Comparison of ENCODE assay signal across 20 cellular contexts in genomic region chr22:24982301-24983056, GRCh38. TPM values are rescaled to one million over a fixed set of nuclear protein-coding genes. Genes with fewer than 3 reads are reported as not detected.
DNase-seq lines count a peak whose midpoint lies in the region; ATAC-seq, FAIRE-seq and TF ChIP-seq lines count a peak whose summit lies in the region.
"Had no signal": no experiment of that assay in that cellular context is flagged by ENCODE, and none has a peak within 500 bp of the region (broad histone marks: within the 10 kb centered on the region; RNA-seq: fewer than 3 reads in every experiment).

No MANE protein-coding gene starts in this region.

- no peaks in the 10 kb centered on the region for H4K20me1 ChIP-seq in Karpas-422 (ENCODE audit: insufficient read depth, low read depth, low read length)
- H4K20me1 ChIP-seq in MM.1S (ENCODE audit: insufficient read depth, low read length) = no peaks in the 10 kb centered on the region

- H3K4me2 ChIP-seq in Karpas-422 (ENCODE audit: low read depth, low read length, poor library complexity, severe bottlenecking) (no peak overlapping the region), MM.1S (ENCODE audit: low read depth, low read length) (no peak overlapping the region)

- H3K9me3 ChIP-seq in esophagus (ENCODE audit: control insufficient read depth in 2 of 2, insufficient read depth in 1 of 2, low read depth in 1 of 2, low read length in 1 of 2) = no peaks in the 10 kb centered on the region
- no peaks in the 10 kb centered on the region for H3K9me3 ChIP-seq in vagina
- H3K9me3 ChIP-seq in pancreas = no peaks in the 10 kb centered on the region
- no peaks in the 10 kb centered on the region for H3K9me3 ChIP-seq in Karpas-422 (ENCODE audit: low read length)
- H3K9me3 ChIP-seq in MM.1S (replicated peaks; ENCODE audit: insufficient read depth, low read length) = no peaks in the 10 kb centered on the region
- H3K9me3 ChIP-seq: spleen had no signal

- no peak overlapping the region for H3K4me3 Mint-ChIP-seq in stimulated activated naive CD8-positive, alpha-beta T cell treated with anti-CD3 and anti-CD28 coated beads, Interleukin-15, amount 100 ng/mL, for 72 hours
- no peak overlapping the region for H3K4me3 Mint-ChIP-seq in neural crest cell
- H3K4me3 Mint-ChIP-seq: activated CD8-positive, alpha-beta T cell treated with anti-CD3 and anti-CD28 coated beads for 36 hours; activated naive CD8-positive, alpha-beta T cell treated with anti-CD3 and anti-CD28 coated beads, Interleukin-2, amount 10 ng/mL, durations not matched to agents 7 days and 5 days; activated T-cell treated with anti-CD3 and anti-CD28 coated beads, Interleukin-2, amount 50 U/mL, for 72 hours; CD4-positive, CD25-positive, alpha-beta regulatory T cell; stimulated activated naive B cell treated with anti-CD40 and anti-IgM and Interleukin-4, amounts not matched to agents 10 μg/mL and 1 μg/mL and 100 μg/mL, for 72 hours had no signal

- intact Hi-C loops in vagina (cut with DNase I) = no loop called here
- intact Hi-C loops in pancreas (cut with DNase I) = no loop called here

- no peaks in the 10 kb centered on the region for H3K79me2 ChIP-seq in Karpas-422 (ENCODE audit: low read length)
- no peaks in the 10 kb centered on the region for H3K79me2 ChIP-seq in MM.1S (ENCODE audit: low read length)

- no peak for DNase-seq in stimulated activated naive CD8-positive, alpha-beta T cell treated with anti-CD3 and anti-CD28 coated beads, Interleukin-15, amount 100 ng/mL, for 72 hours
- no peak for DNase-seq in stimulated activated naive CD8-positive, alpha-beta T cell treated with anti-CD3 and anti-CD28 coated beads, Interleukin-15, Interleukin-2, amounts not matched to agents 100 U/mL and 50 U/mL, for 24 hours
- no peak for DNase-seq in neural crest cell (ENCODE audit: low read depth, low spot score)
- DNase-seq in vagina (ENCODE audit: extremely low spot score in 2 of 2) = no peak
- DNase-seq in pancreas = no peak
- no peak for DNase-seq in Karpas-422
- DNase-seq in MM.1S = no peak
- DNase-seq: activated CD8-positive, alpha-beta T cell treated with anti-CD3 and anti-CD28 coated beads for 36 hours; activated naive CD8-positive, alpha-beta T cell treated with anti-CD3 and anti-CD28 coated beads, Interleukin-2, amount 10 ng/mL, durations not matched to agents 7 days and 5 days; activated T-cell treated with anti-CD3 and anti-CD28 coated beads, Interleukin-2, amount 50 U/mL, for 72 hours; CD4-positive, CD25-positive, alpha-beta regulatory T cell; DMS53; HCEC 1CT; IMR-90; islet precursor cell; NCI-H748 treated with DMSO at 0.1 percent for 48 hours; spleen; stimulated activated naive B cell treated with anti-CD40 and anti-IgM and Interleukin-4, amounts not matched to agents 10 μg/mL and 1 μg/mL and 100 μg/mL, for 72 hours had no signal

- TF ChIP-seq CTCF in neural crest cell (conservative IDR thresholded peaks at IDR 0.05) (no peak), vagina (IDR thresholded peaks at IDR 0.05) (no peak), pancreas (IDR thresholded peaks at IDR 0.05) (no peak), MM.1S (IDR thresholded peaks at IDR 0.05; ENCODE audit: low read length) (no peak)

- H3K27me3 ChIP-seq in esophagus (ENCODE audit: control insufficient read depth in 1 of 2, insufficient read depth in 2 of 2, low read length in 2 of 2) (no peaks in the 10 kb centered on the region), vagina (no peaks in the 10 kb centered on the region), pancreas (no peaks in the 10 kb centered on the region), Karpas-422 (ENCODE audit: low read length) (no peaks in the 10 kb centered on the region), MM.1S (replicated peaks; ENCODE audit: insufficient read depth, low read length) (no peaks in the 10 kb centered on the region)

- WGBS in esophagus, 2 donors = 69 to 71% methylated on average over 8 of the region's 8 CpGs
- WGBS in pancreas, 2 donors = 68 to 71% methylated on average over 8 of the region's 8 CpGs

- peaks cover 20% of the 10 kb centered on the region for H3K27me3 Mint-ChIP-seq in stimulated activated naive CD8-positive, alpha-beta T cell treated with anti-CD3 and anti-CD28 coated beads, Interleukin-15, amount 100 ng/mL, for 72 hours
- no peaks in the 10 kb centered on the region for H3K27me3 Mint-ChIP-seq in neural crest cell (ENCODE audit: low read depth)

- H3K4me3 ChIP-seq in esophagus (ENCODE audit: low read depth in 1 of 2, low read length in 2 of 2) (no peak overlapping the region), vagina (no peak overlapping the region), pancreas (no peak overlapping the region), Karpas-422 (ENCODE audit: low read length) (no peak overlapping the region), MM.1S (ENCODE audit: low read length) (no peak overlapping the region)
- H3K4me3 ChIP-seq: spleen had no signal

- H3K36me3 ChIP-seq in esophagus (ENCODE audit: control insufficient read depth in 2 of 2, insufficient read depth in 2 of 2, low read length in 1 of 2) = peaks cover 0 to 7% of the 10 kb centered on the region in 2 donors
- no peaks in the 10 kb centered on the region for H3K36me3 ChIP-seq in vagina
- H3K36me3 ChIP-seq in pancreas = no peaks in the 10 kb centered on the region
- H3K36me3 ChIP-seq in Karpas-422 (ENCODE audit: insufficient read depth, low read length) = no peaks in the 10 kb centered on the region
- H3K36me3 ChIP-seq in MM.1S (replicated peaks; ENCODE audit: insufficient read depth, low read length) = no peaks in the 10 kb centered on the region
- H3K36me3 ChIP-seq: spleen had no signal

- no peak overlapping the region for H2AFZ ChIP-seq in Karpas-422 (ENCODE audit: low read length)
- no peak overlapping the region for H2AFZ ChIP-seq in MM.1S (ENCODE audit: low read length)

- H3K9me3 Mint-ChIP-seq in stimulated activated naive CD8-positive, alpha-beta T cell treated with anti-CD3 and anti-CD28 coated beads, Interleukin-15, amount 100 ng/mL, for 72 hours = no peaks in the 10 kb centered on the region
- H3K9me3 Mint-ChIP-seq in neural crest cell = no peaks in the 10 kb centered on the region
- H3K9me3 Mint-ChIP-seq: activated CD8-positive, alpha-beta T cell treated with anti-CD3 and anti-CD28 coated beads for 36 hours; activated naive CD8-positive, alpha-beta T cell treated with anti-CD3 and anti-CD28 coated beads, Interleukin-2, amount 10 ng/mL, durations not matched to agents 7 days and 5 days; activated T-cell treated with anti-CD3 and anti-CD28 coated beads, Interleukin-2, amount 50 U/mL, for 72 hours had no signal

- H3K4me1 ChIP-seq in esophagus (ENCODE audit: control insufficient read depth in 2 of 2, insufficient read depth in 2 of 2, low read length in 1 of 2) (peaks cover 0 to 2% of the 10 kb centered on the region in 2 donors), vagina (peaks cover 38% of the 10 kb centered on the region), pancreas (peaks cover 0 to 3% (median 0%) of the 10 kb centered on the region in 3 donors), Karpas-422 (ENCODE audit: low read length) (peaks cover 8% of the 10 kb centered on the region), MM.1S (ENCODE audit: low read length) (no peaks in the 10 kb centered on the region)

- H3K27ac ChIP-seq in esophagus (ENCODE audit: low read depth in 2 of 2, low read length in 1 of 2) (peak overlapping the region; percentile 5 to 37), vagina (peak overlapping the region; percentile 11), pancreas (no peak overlapping the region), Karpas-422 (ENCODE audit: low read length) (no peak overlapping the region), MM.1S (ENCODE audit: low read length) (no peak overlapping the region)
- H3K27ac ChIP-seq: spleen, VCaP had no signal

- H3K27ac Mint-ChIP-seq in stimulated activated naive CD8-positive, alpha-beta T cell treated with anti-CD3 and anti-CD28 coated beads, Interleukin-15, amount 100 ng/mL, for 72 hours = peak overlapping the region; percentile 20 to 58
- peak overlapping the region; percentile 90 for H3K27ac Mint-ChIP-seq in neural crest cell (ENCODE audit: unreplicated experiment)
- H3K27ac Mint-ChIP-seq: activated CD8-positive, alpha-beta T cell treated with anti-CD3 and anti-CD28 coated beads for 36 hours; activated naive CD8-positive, alpha-beta T cell treated with anti-CD3 and anti-CD28 coated beads, Interleukin-2, amount 10 ng/mL, durations not matched to agents 7 days and 5 days; activated T-cell treated with anti-CD3 and anti-CD28 coated beads, Interleukin-2, amount 50 U/mL, for 72 hours; CD4-positive, CD25-positive, alpha-beta regulatory T cell; stimulated activated naive B cell treated with anti-CD40 and anti-IgM and Interleukin-4, amounts not matched to agents 10 μg/mL and 1 μg/mL and 100 μg/mL, for 72 hours had no signal

- H3F3A ChIP-seq in MM.1S (ENCODE audit: insufficient read depth, low read length) = no peaks in the 10 kb centered on the region

- H3K9ac ChIP-seq in Karpas-422 (ENCODE audit: low read length) (no peak overlapping the region), MM.1S (ENCODE audit: low read length) (no peak overlapping the region)

- no peak for FAIRE-seq in pancreas (lab: Jason Lieb, UNC)

- H3K9me2 ChIP-seq in Karpas-422 (replicated peaks; ENCODE audit: insufficient read depth, low read length) = no peaks in the 10 kb centered on the region
- H3K9me2 ChIP-seq in MM.1S (replicated peaks; ENCODE audit: insufficient read depth, low read length) = no peaks in the 10 kb centered on the region

- no peak for ATAC-seq in stimulated activated naive CD8-positive, alpha-beta T cell treated with anti-CD3 and anti-CD28 coated beads, Interleukin-15, amount 100 ng/mL, for 72 hours
- no peak for ATAC-seq in stimulated activated naive CD8-positive, alpha-beta T cell treated with anti-CD3 and anti-CD28 coated beads, Interleukin-15, Interleukin-2, amounts not matched to agents 100 U/mL and 50 U/mL, for 24 hours
- no peak for ATAC-seq in pancreas
- ATAC-seq: activated CD8-positive, alpha-beta T cell treated with anti-CD3 and anti-CD28 coated beads for 36 hours; activated T-cell treated with anti-CD3 and anti-CD28 coated beads, Interleukin-2, amount 50 U/mL, for 72 hours; stimulated activated naive B cell treated with anti-CD40 and anti-IgM and Interleukin-4, amounts not matched to agents 10 μg/mL and 1 μg/mL and 100 μg/mL, for 72 hours had no signal

- peaks cover 8% of the 10 kb centered on the region for H3K4me1 Mint-ChIP-seq in stimulated activated naive CD8-positive, alpha-beta T cell treated with anti-CD3 and anti-CD28 coated beads, Interleukin-15, amount 100 ng/mL, for 72 hours
- H3K4me1 Mint-ChIP-seq in neural crest cell = peaks cover 43% of the 10 kb centered on the region

- no peak for TF ChIP-seq POLR2A in vagina (IDR thresholded peaks at IDR 0.05)

- H3K36me3 Mint-ChIP-seq in neural crest cell (ENCODE audit: low read depth) = no peaks in the 10 kb centered on the region
- H3K36me3 Mint-ChIP-seq: activated naive CD8-positive, alpha-beta T cell treated with anti-CD3 and anti-CD28 coated beads, Interleukin-2, amount 10 ng/mL, durations not matched to agents 7 days and 5 days; CD4-positive, CD25-positive, alpha-beta regulatory T cell; stimulated activated naive B cell treated with anti-CD40 and anti-IgM and Interleukin-4, amounts not matched to agents 10 μg/mL and 1 μg/mL and 100 μg/mL, for 72 hours had no signal

RNA-seq across cellular contexts. Expression of gene KIAA1671, which starts 30.0 kb away (rescaled TPM):
- polyA plus RNA-seq in esophagus (10 to 100 TPM; 14.2 to 17.7 TPM), pancreas (10 to 100 TPM in 1 of 2 donors, 1 to 10 TPM in 1; 8.3 to 12.8 TPM)
- total RNA-seq in neural crest cell (14.2 and 14.5 TPM in 2 replicates), vagina (54.0 TPM), pancreas (10 to 100 TPM; 17.5 to 28.8 (median 20.4) TPM)
- not detected in 2 replicates for total RNA-seq in Karpas-422 (2014; rRNA removed; shearing (Covaris generic); ENCODE audit: low replicate concordance)
- total RNA-seq: IMR-90 had no signal

RNA-seq across cellular contexts. Expression of gene LHFPL7, which starts 36.0 kb away (rescaled TPM):
- not detected for polyA plus RNA-seq in esophagus
- not detected in 2 replicates for total RNA-seq in neural crest cell
- not detected for total RNA-seq in vagina
- total RNA-seq in pancreas = not detected
- not detected for polyA plus RNA-seq in pancreas
- total RNA-seq in Karpas-422 (2014; rRNA removed; shearing (Covaris generic); ENCODE audit: low replicate concordance) = not detected in 2 replicates
- total RNA-seq: activated CD8-positive, alpha-beta T cell treated with anti-CD3 and anti-CD28 coated beads for 36 hours; activated naive CD8-positive, alpha-beta T cell treated with anti-CD3 and anti-CD28 coated beads, Interleukin-2, amount 10 ng/mL, durations not matched to agents 7 days and 5 days; activated T-cell treated with anti-CD3 and anti-CD28 coated beads, Interleukin-2, amount 50 U/mL, for 72 hours; CD4-positive, CD25-positive, alpha-beta regulatory T cell; IMR-90; spleen had no signal
- polyA plus RNA-seq: CD4-positive, CD25-positive, alpha-beta regulatory T cell; IMR-90; spleen had no signal

Comparison
In these comparisons a context has a peak if more than half of its experiments do, and no peak if none do; other contexts are left out.
1. H3K27ac ChIP-seq: peak in esophagus (2 of 2) and vagina (single experiment); none in pancreas (0 of 4), Karpas-422 (single experiment) and MM.1S (single experiment).
2. RNA of gene KIAA1671, which starts 30.0 kb away (total RNA-seq): 54.0 TPM in vagina (single experiment), 17.5 to 28.8 TPM in pancreas and 14.2 to 14.5 TPM in neural crest cell; not detected in Karpas-422; every median in the first group is over 10 times any median in the second.